Comparison of ENCODE assay signal across 1 cellular context in genomic region chr2:232473467-232473890, GRCh38.
TF ChIP-seq lines count a peak whose summit lies in the region.

No MANE protein-coding gene starts in this region.

TF ChIP-seq in HEK293, 187 proteins besides CTCF, POLR2A, EP300 and RAD21 (continued from another document):
- TF ChIP-seq PRDM6 (tag by site-specific recombination; IDR thresholded peaks at IDR 0.05) (peak; percentile 26; the same call in 1 of the 2 replicates), ZNF112 (tag by site-specific recombination; IDR thresholded peaks at IDR 0.05) (0 out of 2 replicates have a peak, but pooled peaks have one; percentile 48), ZNF561 (tag by site-specific recombination; IDR thresholded peaks at IDR 0.05; ENCODE audit: borderline replicate concordance) (peak; percentile 91), SP7 (tag by site-specific recombination; IDR thresholded peaks at IDR 0.05) (peak; percentile 53), ZNF544 (tag by site-specific recombination; IDR thresholded peaks at IDR 0.05) (peak; percentile 93), ZNF37A (tag by site-specific recombination; IDR thresholded peaks at IDR 0.05) (peak; percentile 84), MZF1 (tag by site-specific recombination; IDR thresholded peaks at IDR 0.05; ENCODE audit: borderline replicate concordance) (peak; percentile 19; the same call in 1 of the 2 replicates), ZNF404 (tag by site-specific recombination; IDR thresholded peaks at IDR 0.05) (no peak), ZNF350 (tag by site-specific recombination; IDR thresholded peaks at IDR 0.05) (peak; percentile 83), ZNF280C (tag by site-specific recombination; IDR thresholded peaks at IDR 0.05) (no peak), ZNF776 (tag by site-specific recombination; IDR thresholded peaks at IDR 0.05; ENCODE audit: borderline replicate concordance) (peak; percentile 91; the same call in 1 of the 2 replicates), ZNF707 (tag by site-specific recombination; IDR thresholded peaks at IDR 0.05) (no peak), GLIS1 (tag by site-specific recombination; IDR thresholded peaks at IDR 0.05) (peak; percentile 94), ZNF677 (tag by site-specific recombination; IDR thresholded peaks at IDR 0.05) (0 out of 2 replicates have a peak, but pooled peaks have one; percentile 55), ZNF558 (tag by site-specific recombination; IDR thresholded peaks at IDR 0.05) (0 out of 2 replicates have a peak, but pooled peaks have one; percentile 28), ZNF10 (tag by site-specific recombination; IDR thresholded peaks at IDR 0.05) (no peak), OSR2 (tag by site-specific recombination; IDR thresholded peaks at IDR 0.05) (peak; percentile 47), ZNF184 (tag by site-specific recombination; IDR thresholded peaks at IDR 0.05) (peak; percentile 92), ZNF366 (tag by site-specific recombination; conservative IDR thresholded peaks at IDR 0.05) (no peak)
- TF ChIP-seq, protein P1, sequence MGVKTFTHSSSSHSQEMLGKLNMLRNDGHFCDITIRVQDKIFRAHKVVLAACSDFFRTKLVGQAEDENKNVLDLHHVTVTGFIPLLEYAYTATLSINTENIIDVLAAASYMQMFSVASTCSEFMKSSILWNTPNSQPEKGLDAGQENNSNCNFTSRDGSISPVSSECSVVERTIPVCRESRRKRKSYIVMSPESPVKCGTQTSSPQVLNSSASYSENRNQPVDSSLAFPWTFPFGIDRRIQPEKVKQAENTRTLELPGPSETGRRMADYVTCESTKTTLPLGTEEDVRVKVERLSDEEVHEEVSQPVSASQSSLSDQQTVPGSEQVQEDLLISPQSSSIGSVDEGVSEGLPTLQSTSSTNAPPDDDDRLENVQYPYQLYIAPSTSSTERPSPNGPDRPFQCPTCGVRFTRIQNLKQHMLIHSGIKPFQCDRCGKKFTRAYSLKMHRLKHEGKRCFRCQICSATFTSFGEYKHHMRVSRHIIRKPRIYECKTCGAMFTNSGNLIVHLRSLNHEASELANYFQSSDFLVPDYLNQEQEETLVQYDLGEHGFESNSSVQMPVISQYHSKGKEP (tag by site-specific recombination; IDR thresholded peaks at IDR 0.05) = peak; percentile 90
TF ChIP-seq in HEK293: peak in this region for 27.
